Comparison of ENCODE assay signal across 1 cellular context in genomic region chr1:40708750-40709099, GRCh38.
TF ChIP-seq lines count a peak whose summit lies in the region.

No MANE protein-coding gene starts in this region.

TF ChIP-seq in neural cell, 6 proteins besides CTCF, POLR2A, EP300 and RAD21 (continued from another document):
- TF ChIP-seq REST (IDR thresholded peaks at IDR 0.05; ENCODE audit: borderline replicate concordance) = peak; percentile 11
TF ChIP-seq in neural cell: peak in this region for 1.
